Comparison of ENCODE assay signal across 8 cellular contexts in genomic region chr13:98454389-98454881, GRCh38.
DNase-seq lines count a peak whose midpoint lies in the region; ATAC-seq and TF ChIP-seq lines count a peak whose summit lies in the region.

No MANE protein-coding gene starts in this region.

- peaks cover 100% of the 10 kb centered on the region for H3K36me3 Mint-ChIP-seq in activated T-helper 17 cell treated with anti-CD3 and anti-CD28 coated beads, Interleukin-2, amount 50 U/mL, for 72 hours (ENCODE audit: low read depth)

- CTCF ChIA-PET in HEK293T (lab: Yijun Ruan, JAX), result interaction anchor here (0.6 to 2.1 kb wide), 4 partner anchors 13 to 1407 kb away, joined by 3 to 8 read pairs (median 3); no protein-coding TSS in a partner anchor

- WGBS in right cardiac atrium, result 5% methylated on average over 7 of the region's 7 CpGs
- 16 to 37% (median 26%) methylated on average over 7 of the region's 7 CpGs for WGBS in stomach, 5 donors

- no peaks in the 10 kb centered on the region for H3K9me3 Mint-ChIP-seq in activated T-helper 17 cell treated with anti-CD3 and anti-CD28 coated beads, Interleukin-2, amount 50 U/mL, for 72 hours

- H3K27me3 Mint-ChIP-seq in activated T-helper 17 cell treated with anti-CD3 and anti-CD28 coated beads, Interleukin-2, amount 50 U/mL, for 72 hours, result no peaks in the 10 kb centered on the region

- H3K27ac ChIP-seq in right cardiac atrium (ENCODE audit: low read length) (peak overlapping the region; percentile 92), stomach (peak overlapping the region; percentile 43 to 76 (median 72))

- H3K4me1 ChIP-seq in right cardiac atrium (ENCODE audit: control insufficient read depth, insufficient read depth, low read length), result peaks cover 11% of the 10 kb centered on the region
- H3K4me1 ChIP-seq in stomach, result peaks cover 14 to 57% (median 38%) of the 10 kb centered on the region in 4 donors

- H3K9me3 ChIP-seq in right cardiac atrium (ENCODE audit: control insufficient read depth, low read length) (no peaks in the 10 kb centered on the region), stomach (no peaks in the 10 kb centered on the region)

- no peak overlapping the region for H3K4me3 Mint-ChIP-seq in activated T-helper 17 cell treated with anti-CD3 and anti-CD28 coated beads, Interleukin-2, amount 50 U/mL, for 72 hours

- H3K27me3 ChIP-seq in right cardiac atrium (ENCODE audit: control insufficient read depth, insufficient read depth), result no peaks in the 10 kb centered on the region
- no peaks in the 10 kb centered on the region for H3K27me3 ChIP-seq in stomach

- H3K27ac Mint-ChIP-seq in activated T-helper 17 cell treated with anti-CD3 and anti-CD28 coated beads, Interleukin-2, amount 50 U/mL, for 72 hours, result peak overlapping the region; percentile 78

- peaks cover 46 to 89% (median 72%) of the 10 kb centered on the region in 4 donors for H3K36me3 ChIP-seq in stomach

- no peak for TF ChIP-seq EP300 in stomach (IDR thresholded peaks at IDR 0.05)

- H3K4me3 ChIP-seq in LNCaP clone FGC (ENCODE audit: low read depth, low read length) (no peak overlapping the region), right cardiac atrium (ENCODE audit: low read length) (no peak overlapping the region), stomach (no peak overlapping the region)

- peak; percentile 74 for DNase-seq in LNCaP clone FGC (ENCODE audit: low read depth)
- peak in 1 of 3 donors; percentile 57 for DNase-seq in right cardiac atrium
- DNase-seq in stomach, result no peak
- DNase-seq in HEK293T (ENCODE audit: extremely low spot score), result no peak
- no peak for DNase-seq in activated gamma-delta T cell (lab: John Stamatoyannopoulos, UW)
- no peak for DNase-seq in T-helper 1 cell

- no peak for TF ChIP-seq POLR2A in stomach (IDR thresholded peaks at IDR 0.05)

- peaks cover 10% of the 10 kb centered on the region for H3K4me1 Mint-ChIP-seq in activated T-helper 17 cell treated with anti-CD3 and anti-CD28 coated beads, Interleukin-2, amount 50 U/mL, for 72 hours

- POLR2A ChIA-PET in HEK293T (lab: Yijun Ruan, JAX), result no interaction called here

- intact Hi-C loops in right cardiac atrium (cut with DNase I), result loop anchor here in 1 of 4 donors (10.0 kb wide), 1 partner anchor 120 kb away; the partner anchor contains the start of gene STK24
- intact Hi-C loops in stomach (cut with DNase I; ENCODE audit: low total_unique reads), result no loop called here

- TF ChIP-seq CTCF in LNCaP clone FGC (IDR thresholded peaks at IDR 0.05; ENCODE audit: control insufficient read depth, extremely low read depth, insufficient read depth) (no peak), stomach (IDR thresholded peaks at IDR 0.05) (no peak)

- no peak for ATAC-seq in activated T-helper 17 cell treated with anti-CD3 and anti-CD28 coated beads, Interleukin-2, amount 50 U/mL, for 72 hours (replicated peaks)
- ATAC-seq in right cardiac atrium (peak; percentile 63 to 69), HG02973 (IDR thresholded peaks at IDR 0.05; ENCODE audit: unreplicated experiment) (no peak)

TF ChIP-seq in HEK293T, 16 proteins besides CTCF, POLR2A, EP300 and RAD21:
- TF ChIP-seq HDGF (IDR thresholded peaks at IDR 0.05; ENCODE audit: borderline replicate concordance) (no peak), FOXM1 (IDR thresholded peaks at IDR 0.05; ENCODE audit: borderline replicate concordance) (no peak), CTBP1 (IDR thresholded peaks at IDR 0.05; ENCODE audit: borderline replicate concordance) (no peak), TARDBP (IDR thresholded peaks at IDR 0.05) (no peak), ARNT (IDR thresholded peaks at IDR 0.05) (no peak), LEF1 (IDR thresholded peaks at IDR 0.05; ENCODE audit: borderline replicate concordance) (no peak)

Comparison
In these comparisons a context has a peak if more than half of its experiments do, and no peak if none do; other contexts are left out.
1. ATAC-seq: peak in right cardiac atrium (2 of 2); none in activated T-helper 17 cell treated with anti-CD3 and anti-CD28 coated beads, Interleukin-2, amount 50 U/mL, for 72 hours (single experiment) and HG02973 (single experiment).